ENCODE assay signal across 11 cellular contexts in genomic region chr3:11717301-11717700, GRCh38.
DNase-seq lines count a peak whose midpoint lies in the region; ATAC-seq, FAIRE-seq and TF ChIP-seq lines count a peak whose summit lies in the region.
"Had no signal": no experiment of that assay in that cellular context is flagged by ENCODE, and none has a peak within 500 bp of the region (broad histone marks: within the 10 kb centered on the region; RNA-seq: fewer than 3 reads in every experiment).

No MANE protein-coding gene starts in this region.

- FAIRE-seq in HepG2 (lab: Jason Lieb, UNC), result no peak

- peaks cover 29% of the 10 kb centered on the region for H3K79me2 ChIP-seq in HepG2 (ENCODE audit: insufficient read depth, low read length)

- no peaks in the 10 kb centered on the region for H3K9me3 Mint-ChIP-seq in activated T-cell treated with anti-CD3 and anti-CD28 coated beads, Interleukin-2, amount 50 U/mL, for 4 hours

- H2AFZ ChIP-seq in HepG2 (ENCODE audit: low read length), result no peak overlapping the region

- H3K4me1 Mint-ChIP-seq in activated T-cell treated with anti-CD3 and anti-CD28 coated beads, Interleukin-2, amount 50 U/mL, for 4 hours (ENCODE audit: low read depth), result peaks cover 20% of the 10 kb centered on the region

- no peak for DNase-seq in HFF-Myc (ENCODE audit: extremely low read depth, low read depth)
- peak; percentile 28 for DNase-seq in astrocyte of the hippocampus (ENCODE audit: low read depth, low spot score)
- no peak for DNase-seq in HepG2 (ENCODE audit: low spot score)
- DNase-seq in tibial artery, result no peak
- DNase-seq in activated T-cell treated with anti-CD3 and anti-CD28 coated beads, Interleukin-2, amount 50 U/mL, for 4 hours, result no peak
- DNase-seq in activated naive CD4-positive, alpha-beta T cell treated with Interleukin-2 at 50 U/mL for 16 hours, result no peak
- DNase-seq: cerebellar nuclear complex; NCI-H146; SHP77; stimulated activated naive CD4-positive, alpha-beta T cell treated with Interleukin-2 at 50 U/mL for 16 hours had no signal

- H3K27ac ChIP-seq in HepG2 (ENCODE audit: extremely low read length, insufficient read depth, low read length) (no peak overlapping the region), tibial artery (peak overlapping the region; percentile 94 to 96)

- TF ChIP-seq POLR2A in HepG2 (IDR thresholded peaks at IDR 0.05; ENCODE audit: insufficient read depth in 1 of 2, low read depth in 2 of 2, low read length in 2 of 2), result no peak

- H3K27me3 ChIP-seq in HepG2 (ENCODE audit: control insufficient read depth in 1 of 2, insufficient read depth in 2 of 2, low read length in 2 of 2) (peaks cover 0 to 13% of the 10 kb centered on the region in 2 experiments; a peak in 2 of 5 replicates), tibial artery (no peaks in the 10 kb centered on the region)

- H3K4me3 Mint-ChIP-seq in activated T-cell treated with anti-CD3 and anti-CD28 coated beads, Interleukin-2, amount 50 U/mL, for 4 hours, result no peak overlapping the region

- intact Hi-C loops in HepG2 (cut with micrococcal nuclease; ENCODE audit: unreplicated experiment) (no loop called here), tibial artery (cut with DNase I; ENCODE audit: low total_unique reads) (no loop called here)

- TF ChIP-seq CTCF in HFF-Myc (IDR thresholded peaks at IDR 0.05; ENCODE audit: low read depth, low read length, missing control alignments) (no peak), HepG2 (CRISPR knock-in tag; IDR thresholded peaks at IDR 0.05) (no peak), tibial artery (IDR thresholded peaks at IDR 0.05) (no peak)

- H3K27me3 Mint-ChIP-seq in activated T-cell treated with anti-CD3 and anti-CD28 coated beads, Interleukin-2, amount 50 U/mL, for 4 hours (ENCODE audit: low read depth), result no peaks in the 10 kb centered on the region

- H3K9me3 ChIP-seq in HepG2 (ENCODE audit: low read length) (no peaks in the 10 kb centered on the region), tibial artery (no peaks in the 10 kb centered on the region)

- H3K4me1 ChIP-seq in HepG2 (ENCODE audit: insufficient read depth, low read length) (peaks cover 38% of the 10 kb centered on the region), tibial artery (peaks cover 0 to 49% (median 19%) of the 10 kb centered on the region in 4 donors)

- H3K9ac ChIP-seq in HepG2 (ENCODE audit: insufficient read depth, low read depth, low read length), result no peak overlapping the region

- TF ChIP-seq RAD21 in HepG2 (CRISPR knock-in tag; IDR thresholded peaks at IDR 0.05), result no peak

- POLR2A ChIA-PET in HepG2 (lab: Yijun Ruan, JAX), result interaction anchor here (0.7 kb wide), 1 partner anchor 239 kb away, joined by 4 read pairs; no protein-coding TSS in a partner anchor

- H3K4me2 ChIP-seq in HepG2 (ENCODE audit: low read depth, low read length), result peak overlapping the region; percentile 87

- 72% methylated on average over 6 of the region's 6 CpGs for WGBS in HepG2 (ENCODE audit: low lambda C conversion rate)

- H3K4me3 ChIP-seq in HFF-Myc (replicated peaks; ENCODE audit: low read depth, low read length) (peak overlapping the region; percentile 14; the same call in 1 of the 2 replicates), HepG2 (replicated peaks in 1 of 3; ENCODE audit: insufficient read depth in 1 of 3, low read depth in 2 of 3, low read length in 3 of 3) (peak overlapping the region in 1 of 3 experiments; percentile 95; a peak in 1 of 6 replicates), tibial artery (peak overlapping the region; percentile 94 to 97)

- ATAC-seq in HepG2 (no peak), GM18907 (IDR thresholded peaks at IDR 0.05; ENCODE audit: unreplicated experiment) (no peak)
- no peak for ATAC-seq in activated T-cell treated with anti-CD3 and anti-CD28 coated beads, Interleukin-2, amount 50 U/mL, for 4 hours

- CTCF ChIA-PET in HepG2 (lab: Yijun Ruan, JAX; ENCODE audit: low intra/inter-chr PET ratio, low total read pairs), result no interaction called here

- no TSS peak for BruUV-seq in HepG2 (replicated peaks; lab: Mats Ljungman, UMichigan)

- H3K36me3 ChIP-seq in HepG2 (replicated peaks in 1 of 2; ENCODE audit: control insufficient read depth in 1 of 2, insufficient read depth in 2 of 2, low read length in 2 of 2), result no peaks in the 10 kb centered on the region
- H3K36me3 ChIP-seq in tibial artery, result no peaks in the 10 kb centered on the region

- H3K36me3 Mint-ChIP-seq in activated T-cell treated with anti-CD3 and anti-CD28 coated beads, Interleukin-2, amount 50 U/mL, for 4 hours (ENCODE audit: insufficient read depth), result no peaks in the 10 kb centered on the region

- H4K20me1 ChIP-seq in HepG2 (ENCODE audit: insufficient read depth, low read length), result no peaks in the 10 kb centered on the region

- in situ Hi-C loops in HepG2 (cut with HindIII; ENCODE audit: extremely low pct_ligation_motif_present, low pct_unique_long_range_greater_than_20kb), result no loop called here

- no peak for TF ChIP-seq EP300 in HepG2 (IDR thresholded peaks at IDR 0.05; ENCODE audit: low read depth in 2 of 2, low read length in 2 of 2)
- no peak for TF ChIP-seq EP300 in HepG2 (CRISPR knock-in tag; IDR thresholded peaks at IDR 0.05; ENCODE audit: borderline replicate concordance)

TF ChIP-seq in HepG2, 621 proteins besides CTCF, POLR2A, EP300 and RAD21:
- TF ChIP-seq THAP7 (CRISPR knock-in tag; IDR thresholded peaks at IDR 0.05), result no peak
- no peak for TF ChIP-seq PPARG (CRISPR knock-in tag; conservative IDR thresholded peaks at IDR 0.05)
- TF ChIP-seq THRA (CRISPR knock-in tag; IDR thresholded peaks at IDR 0.05; ENCODE audit: borderline replicate concordance), result no peak
- TF ChIP-seq TEF (CRISPR knock-in tag; IDR thresholded peaks at IDR 0.05), result no peak
- TF ChIP-seq ZSCAN5A (CRISPR knock-in tag; IDR thresholded peaks at IDR 0.05; ENCODE audit: borderline replicate concordance), result no peak
- TF ChIP-seq MBNL3 (CRISPR knock-in tag; conservative IDR thresholded peaks at IDR 0.05), result no peak
- no peak for TF ChIP-seq NAIF1 (CRISPR knock-in tag; IDR thresholded peaks at IDR 0.05; ENCODE audit: borderline replicate concordance)
